In the genomic region with DNA sequence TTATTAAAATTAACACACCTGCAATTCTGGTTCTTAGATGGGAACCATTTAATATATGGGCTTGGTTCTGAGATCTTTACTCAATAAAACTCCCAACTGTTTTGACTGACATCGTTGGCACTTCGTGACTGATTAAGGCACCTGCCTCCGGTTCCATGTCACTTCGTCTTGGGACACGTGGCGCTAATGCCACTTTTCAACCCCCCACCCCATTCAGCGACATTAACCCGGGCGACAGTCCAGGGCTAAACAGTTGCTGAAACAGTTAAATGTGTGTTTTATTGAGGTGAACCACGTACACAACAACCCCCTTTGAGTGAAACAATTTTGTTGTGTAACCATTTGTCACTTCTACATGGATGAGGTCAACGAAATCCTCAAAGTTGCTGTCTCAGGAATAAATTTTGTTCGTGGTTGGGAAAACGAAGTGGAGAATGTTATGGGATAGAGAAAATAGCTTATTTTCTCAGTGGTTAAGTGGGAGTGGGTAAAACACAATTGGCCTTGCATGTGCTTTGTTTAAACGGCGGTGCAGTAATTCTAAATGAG, we compare ENCODE assay signal across 8 cellular contexts. TPM values are rescaled to one million over a fixed set of nuclear protein-coding genes. Genes with fewer than 3 reads are reported as not detected.
A peak's percentile ranks its signal among the peaks of the same experiment; 100 is the strongest.
DNase-seq lines count a peak whose midpoint lies in the region; ATAC-seq and TF ChIP-seq lines count a peak whose summit lies in the region.

No MANE protein-coding gene starts in this region.

- POLR2A ChIA-PET in activated CD4-positive, alpha-beta T cell treated with anti-CD3 and anti-CD28 coated beads, Interleukin-2, amount 10 ng/mL, durations not matched to agents 7 days and 5 days (lab: Charles Lee): interaction anchor here (0.6 kb wide), 1 partner anchor 833 kb away, joined by 3 read pairs; no protein-coding TSS in a partner anchor

- DNase-seq in activated CD4-positive, alpha-beta T cell treated with anti-CD3 and anti-CD28 coated beads, Interleukin-2, amount 10 ng/mL, durations not matched to agents 7 days and 5 days: no peak
- DNase-seq in activated CD4-positive, alpha-beta T cell treated with anti-CD3 and anti-CD28 coated beads, Interleukin-2, amount 50 U/mL, for 1 hour: no peak
- DNase-seq in activated naive CD8-positive, alpha-beta T cell treated with anti-CD3 and anti-CD28 coated beads for 36 hours: no peak
- DNase-seq in kidney epithelial cell (ENCODE audit: low read depth) (no peak), thoracic aorta (ENCODE audit: low spot score) (no peak), kidney tubule cell (ENCODE audit: low spot score) (no peak)

- H3K36me3 ChIP-seq in kidney epithelial cell (ENCODE audit: control insufficient read depth, insufficient read depth, low read length): no peaks in the 10 kb centered on the region
- no peaks in the 10 kb centered on the region for H3K36me3 ChIP-seq in thoracic aorta

- peaks cover 58% of the 10 kb centered on the region for H3K4me1 Mint-ChIP-seq in activated CD4-positive, alpha-beta T cell treated with anti-CD3 and anti-CD28 coated beads, Interleukin-2, amount 10 ng/mL, durations not matched to agents 7 days and 5 days
- peaks cover 36% of the 10 kb centered on the region for H3K4me1 Mint-ChIP-seq in activated naive CD8-positive, alpha-beta T cell treated with anti-CD3 and anti-CD28 coated beads for 36 hours

- no peaks in the 10 kb centered on the region for H3K9me3 ChIP-seq in thoracic aorta

- CTCF ChIA-PET in activated CD4-positive, alpha-beta T cell treated with anti-CD3 and anti-CD28 coated beads, Interleukin-2, amount 10 ng/mL, durations not matched to agents 7 days and 5 days (lab: Charles Lee): no interaction called here

- H3K4me3 ChIP-seq in kidney epithelial cell (ENCODE audit: low read depth, low read length): peak overlapping the region; percentile 71
- H3K4me3 ChIP-seq in thoracic aorta: peak overlapping the region; percentile 88

- H3K4me1 ChIP-seq in thoracic aorta (ENCODE audit: control insufficient read depth in 1 of 2, low read depth in 2 of 2): peaks cover 30 to 37% of the 10 kb centered on the region in 2 donors

- H3K27me3 ChIP-seq in kidney epithelial cell (ENCODE audit: control insufficient read depth, insufficient read depth, low read length) (no peaks in the 10 kb centered on the region), thoracic aorta (replicated peaks; ENCODE audit: insufficient read depth) (no peaks in the 10 kb centered on the region)

- H3K9me3 Mint-ChIP-seq in activated CD4-positive, alpha-beta T cell treated with anti-CD3 and anti-CD28 coated beads, Interleukin-2, amount 10 ng/mL, durations not matched to agents 7 days and 5 days: peaks cover 3% of the 10 kb centered on the region
- no peaks in the 10 kb centered on the region for H3K9me3 Mint-ChIP-seq in activated naive CD8-positive, alpha-beta T cell treated with anti-CD3 and anti-CD28 coated beads for 36 hours

- peak overlapping the region; percentile 96 to 99 for H3K27ac ChIP-seq in thoracic aorta

- ATAC-seq in thoracic aorta (ENCODE audit: insufficient number of reproducible peaks, low FRiP score, low read depth): no peak
- ATAC-seq in HG03139 (IDR thresholded peaks at IDR 0.05; ENCODE audit: unreplicated experiment): no peak
- ATAC-seq in GM19395 (IDR thresholded peaks at IDR 0.05; ENCODE audit: unreplicated experiment): no peak

- peaks cover 6% of the 10 kb centered on the region for H3K36me3 Mint-ChIP-seq in activated CD4-positive, alpha-beta T cell treated with anti-CD3 and anti-CD28 coated beads, Interleukin-2, amount 10 ng/mL, durations not matched to agents 7 days and 5 days (ENCODE audit: low read depth)
- H3K36me3 Mint-ChIP-seq in activated naive CD8-positive, alpha-beta T cell treated with anti-CD3 and anti-CD28 coated beads for 36 hours: peaks cover 4% of the 10 kb centered on the region

- peak overlapping the region; percentile 84 for H3K4me3 Mint-ChIP-seq in activated CD4-positive, alpha-beta T cell treated with anti-CD3 and anti-CD28 coated beads, Interleukin-2, amount 10 ng/mL, durations not matched to agents 7 days and 5 days
- peak overlapping the region; percentile 81 for H3K4me3 Mint-ChIP-seq in activated naive CD8-positive, alpha-beta T cell treated with anti-CD3 and anti-CD28 coated beads for 36 hours

- H3K27me3 Mint-ChIP-seq in activated CD4-positive, alpha-beta T cell treated with anti-CD3 and anti-CD28 coated beads, Interleukin-2, amount 10 ng/mL, durations not matched to agents 7 days and 5 days: no peaks in the 10 kb centered on the region
- H3K27me3 Mint-ChIP-seq in activated naive CD8-positive, alpha-beta T cell treated with anti-CD3 and anti-CD28 coated beads for 36 hours: no peaks in the 10 kb centered on the region

- H3K27ac Mint-ChIP-seq in activated CD4-positive, alpha-beta T cell treated with anti-CD3 and anti-CD28 coated beads, Interleukin-2, amount 10 ng/mL, durations not matched to agents 7 days and 5 days: peak overlapping the region; percentile 97
- H3K27ac Mint-ChIP-seq in activated naive CD8-positive, alpha-beta T cell treated with anti-CD3 and anti-CD28 coated beads for 36 hours: peak overlapping the region; percentile 95

- TF ChIP-seq CTCF in kidney epithelial cell (IDR thresholded peaks at IDR 0.05; ENCODE audit: insufficient read depth, low read length, poor library complexity, severe bottlenecking) (no peak), thoracic aorta (IDR thresholded peaks at IDR 0.05) (no peak)

RNA-seq across cellular contexts. Expression of a gene that starts 9.9 kb away (rescaled TPM):
- 100 to 1,000 TPM; 216 to 283 TPM for total RNA-seq in activated CD4-positive, alpha-beta T cell treated with anti-CD3 and anti-CD28 coated beads, Interleukin-2, amount 10 ng/mL, durations not matched to agents 7 days and 5 days
- 100 to 1,000 TPM; 227 to 230 TPM for total RNA-seq in activated naive CD8-positive, alpha-beta T cell treated with anti-CD3 and anti-CD28 coated beads for 36 hours
- total RNA-seq in kidney epithelial cell (263 and 291 TPM in 2 replicates), thoracic aorta (100 to 1,000 TPM; 334 to 384 TPM)
